In genomic region chr6:4774715-4775590, GRCh38 we compare ENCODE assay signal across 8 cellular contexts. TPM values are rescaled to one million over a fixed set of nuclear protein-coding genes. Genes with fewer than 3 reads are reported as not detected.
DNase-seq lines count a peak whose midpoint lies in the region; ATAC-seq and TF ChIP-seq lines count a peak whose summit lies in the region.

No MANE protein-coding gene starts in this region.

- peak; percentile 82 for DNase-seq in CD1c-positive myeloid dendritic cell (ENCODE audit: extremely low spot score)
- DNase-seq in activated CD4-positive, alpha-beta T cell treated with anti-CD3 and anti-CD28 coated beads, Interleukin-2, amount 50 U/mL, for 1 hour, result peak; percentile 22
- DNase-seq in epithelial cell of proximal tubule (ENCODE audit: low read depth), result no peak
- peak in 8 of 9 donors; percentile 12 to 37 (median 26) for DNase-seq in naive thymus-derived CD4-positive, alpha-beta T cell
- DNase-seq in uterus, result peak in 1 of 2 donors; percentile 36

- intact Hi-C loops in naive thymus-derived CD4-positive, alpha-beta T cell (cut with micrococcal nuclease), result loop anchor here (1.0 to 10.0 kb wide), 9 partner anchors 162 to 1770 kb away; partner anchors contain the start of genes ECI2 (in 2 of the 2) and NRN1 (in 1 of the 2)
- intact Hi-C loops in uterus (cut with DNase I; ENCODE audit: low total_unique reads), result loop anchor here (10.0 kb wide), 1 partner anchor 130 kb away; no protein-coding TSS in a partner anchor

- H3K27me3 Mint-ChIP-seq in naive thymus-derived CD4-positive, alpha-beta T cell, result peaks cover 0 to 38% (median 0%) of the 10 kb centered on the region in 5 donors

- H3K4me3 ChIP-seq in epithelial cell of proximal tubule (ENCODE audit: low read depth, low read length) (peak overlapping the region; percentile 63), uterus (peak overlapping the region; percentile 27 to 67)
- peak overlapping the region; percentile 58 for H3K4me3 ChIP-seq in naive thymus-derived CD4-positive, alpha-beta T cell (ENCODE audit: low read length)

- TF ChIP-seq CTCF in epithelial cell of proximal tubule (conservative IDR thresholded peaks at IDR 0.05; ENCODE audit: low read depth, low read length), result no peak
- TF ChIP-seq CTCF in uterus (IDR thresholded peaks at IDR 0.05), result no peak

- H3K4me1 ChIP-seq in naive thymus-derived CD4-positive, alpha-beta T cell (ENCODE audit: control insufficient read depth in 2 of 2, insufficient read depth in 2 of 2, low read length in 2 of 2), result peaks cover 0 to 10% of the 10 kb centered on the region in 2 donors
- no peaks in the 10 kb centered on the region for H3K4me1 ChIP-seq in uterus

- H3K27me3 ChIP-seq in naive thymus-derived CD4-positive, alpha-beta T cell (ENCODE audit: control insufficient read depth in 2 of 2, insufficient read depth in 2 of 2, low read length in 2 of 2), result no peaks in the 10 kb centered on the region
- no peaks in the 10 kb centered on the region for H3K27me3 ChIP-seq in uterus

- no peaks in the 10 kb centered on the region for H3K36me3 ChIP-seq in naive thymus-derived CD4-positive, alpha-beta T cell (ENCODE audit: control insufficient read depth in 2 of 3, insufficient read depth in 3 of 3, low read length in 3 of 3)
- H3K36me3 ChIP-seq in uterus, result no peaks in the 10 kb centered on the region

- H3K4me3 Mint-ChIP-seq in naive thymus-derived CD4-positive, alpha-beta T cell, result peak overlapping the region; percentile 84 to 96 (median 93)

- peak; percentile 0 for ATAC-seq in HG03354 (IDR thresholded peaks at IDR 0.05; ENCODE audit: poor library complexity, severe bottlenecking, unreplicated experiment)
- ATAC-seq in naive thymus-derived CD4-positive, alpha-beta T cell, result no peak
- no peak for ATAC-seq in HG03432 (IDR thresholded peaks at IDR 0.05; ENCODE audit: unreplicated experiment)
- no peak for ATAC-seq in GM18867 (IDR thresholded peaks at IDR 0.05; ENCODE audit: unreplicated experiment)

- no peak for TF ChIP-seq POLR2A in uterus (IDR thresholded peaks at IDR 0.05)

- peaks cover 0 to 18% (median 0%) of the 10 kb centered on the region in 5 donors for H3K36me3 Mint-ChIP-seq in naive thymus-derived CD4-positive, alpha-beta T cell

- H3K27ac ChIP-seq in naive thymus-derived CD4-positive, alpha-beta T cell (ENCODE audit: low read depth, low read length), result peak overlapping the region; percentile 33
- peak overlapping the region; percentile 88 to 92 for H3K27ac ChIP-seq in uterus

- POLR2A ChIA-PET in naive thymus-derived CD4-positive, alpha-beta T cell (lab: Charles Lee), result interaction anchor here (1.7 kb wide), 1 partner anchor 11 kb away, joined by 5 read pairs; no protein-coding TSS in a partner anchor

- peaks cover 0 to 20% (median 4%) of the 10 kb centered on the region in 11 donors for H3K9me3 Mint-ChIP-seq in naive thymus-derived CD4-positive, alpha-beta T cell

- H3K27ac Mint-ChIP-seq in naive thymus-derived CD4-positive, alpha-beta T cell, result peak overlapping the region; percentile 51 to 94 (median 87)

- CTCF ChIA-PET in naive thymus-derived CD4-positive, alpha-beta T cell (lab: Charles Lee), result no interaction called here

- no peaks in the 10 kb centered on the region for H3K9me3 ChIP-seq in naive thymus-derived CD4-positive, alpha-beta T cell (ENCODE audit: control insufficient read depth in 2 of 3, low read length in 3 of 3)
- H3K9me3 ChIP-seq in uterus, result no peaks in the 10 kb centered on the region

- peaks cover 29 to 39% (median 37%) of the 10 kb centered on the region in 7 donors for H3K4me1 Mint-ChIP-seq in naive thymus-derived CD4-positive, alpha-beta T cell

RNA-seq across cellular contexts. Expression of gene CDYL, which starts 1.3 kb away (rescaled TPM):
- total RNA-seq in epithelial cell of proximal tubule (12.2 TPM in 2 replicates), uterus (100 to 1,000 TPM in 1 of 4 donors, 10 to 100 TPM in 3; 24.1 to 118 (median 42.3) TPM)
- total RNA-seq in naive thymus-derived CD4-positive, alpha-beta T cell, result 10 to 100 TPM; 25.5 to 43.3 (median 35.1) TPM
- 1 to 10 TPM; 3.6 to 4.2 TPM for polyA plus RNA-seq in naive thymus-derived CD4-positive, alpha-beta T cell
